Comparison of ENCODE assay signal across 22 cellular contexts in genomic region chr9:19221326-19221725, GRCh38. TPM values are rescaled to one million over a fixed set of nuclear protein-coding genes. Genes with fewer than 3 reads are reported as not detected.
DNase-seq lines count a peak whose midpoint lies in the region; ATAC-seq, FAIRE-seq and TF ChIP-seq lines count a peak whose summit lies in the region.
"Had no signal": no experiment of that assay in that cellular context is flagged by ENCODE, and none has a peak within 500 bp of the region (broad histone marks: within the 10 kb centered on the region; RNA-seq: fewer than 3 reads in every experiment).

No MANE protein-coding gene starts in this region.

- H3K23ac ChIP-seq in H1 (ENCODE audit: insufficient read length) = no peak overlapping the region

- BruUV-seq in HepG2 (replicated peaks; lab: Mats Ljungman, UMichigan) = no TSS peak

- H3K4me3 ChIP-seq in HepG2 (replicated peaks in 1 of 3; ENCODE audit: insufficient read depth in 1 of 3, low read depth in 2 of 3, low read length in 3 of 3) = no peak overlapping the region
- H3K4me3 ChIP-seq in right lobe of liver = no peak overlapping the region
- no peak overlapping the region for H3K4me3 ChIP-seq in H1 (ENCODE audit: extremely low read depth in 1 of 4, insufficient read depth in 2 of 4, low read depth in 3 of 4, low read length in 4 of 4)
- H3K4me3 ChIP-seq in HAP-1 = no peak overlapping the region
- H3K4me3 ChIP-seq: BLaER1 had no signal

- 62% methylated on average over 10 of the region's 10 CpGs for WGBS in HepG2 (ENCODE audit: low lambda C conversion rate)
- 59% methylated on average over 7 of the region's 10 CpGs for WGBS in right lobe of liver (ENCODE audit: insufficient coverage, low coverage, low lambda C conversion rate, missing lambda C conversion rate)
- WGBS in H1 (ENCODE audit: extremely low coverage in 1 of 2, insufficient coverage in 1 of 2, insufficient read length in 1 of 2, insufficient replicate concordance in 2 of 2, low coverage in 1 of 2, low lambda C conversion rate in 2 of 2, missing lambda C conversion rate in 1 of 2), 2 experiments = 93% methylated on average over 10 of the region's 10 CpGs; no CpG with 5 or more reads in 1 of the 2 experiments

- TF ChIP-seq EP300 in HepG2 (IDR thresholded peaks at IDR 0.05; ENCODE audit: low read depth in 2 of 2, low read length in 2 of 2) (no peak), HepG2 (CRISPR knock-in tag; IDR thresholded peaks at IDR 0.05; ENCODE audit: borderline replicate concordance) (no peak), H1 (IDR thresholded peaks at IDR 0.05; ENCODE audit: borderline replicate concordance in 1 of 2, low read depth in 2 of 2, low read length in 2 of 2) (no peak)

- DNase-seq in HepG2 (ENCODE audit: low spot score) (no peak), right lobe of liver (no peak), H1 (ENCODE audit: low read depth in 1 of 2, low spot score in 2 of 2) (no peak), COLO668 (lab: John Stamatoyannopoulos, UW; ENCODE audit: unreplicated experiment) (no peak), HAP-1 (ENCODE audit: low spot score in 2 of 2) (no peak)
- DNase-seq: 8988T; ACHN; BE2C; C1 segment of cervical spinal cord; Caco-2; Calu3; CD4-positive, alpha-beta memory T cell; CD4-positive, CD25-positive, alpha-beta regulatory T cell; CD8-positive, alpha-beta memory T cell; DMS79 treated with DMSO at 0.1 percent for 48 hours; GF-D8 had no signal

- H3K4me1 ChIP-seq in HepG2 (ENCODE audit: insufficient read depth, low read length) = no peaks in the 10 kb centered on the region
- no peaks in the 10 kb centered on the region for H3K4me1 ChIP-seq in right lobe of liver
- H3K4me1 ChIP-seq in H1 (replicated peaks in 1 of 4; ENCODE audit: control insufficient read depth in 3 of 4, insufficient read depth in 4 of 4, low read length in 3 of 4) = 0 out of 7 replicates have a peak, but pooled peaks cover 0 to 3% (median 0%) of the 10 kb centered on the region in 4 experiments
- H3K4me1 ChIP-seq in HAP-1 = no peaks in the 10 kb centered on the region
- H3K4me1 ChIP-seq: BE2C, BLaER1 had no signal

- H2BK12ac ChIP-seq in H1 (ENCODE audit: low read depth, low read length) = no peak overlapping the region

- H3K79me1 ChIP-seq in H1 (ENCODE audit: low read depth, low read length) = no peaks in the 10 kb centered on the region

- FAIRE-seq in HepG2 (lab: Jason Lieb, UNC) (no peak), H1 (lab: Jason Lieb, UNC) (no peak)
- FAIRE-seq: A204.1, D721Med, G401.6, GM12891, GM19239 had no signal

- H4K20me1 ChIP-seq in HepG2 (ENCODE audit: insufficient read depth, low read length) = no peaks in the 10 kb centered on the region
- no peaks in the 10 kb centered on the region for H4K20me1 ChIP-seq in H1 (replicated peaks in 1 of 2; ENCODE audit: control insufficient read depth in 1 of 2, insufficient read depth in 2 of 2, low read length in 2 of 2)
- H4K20me1 ChIP-seq: BLaER1 had no signal

- H2AFZ ChIP-seq in HepG2 (ENCODE audit: low read length) (no peak overlapping the region), H1 (ENCODE audit: low read length) (no peak overlapping the region)

- H3K9ac ChIP-seq in HepG2 (ENCODE audit: insufficient read depth, low read depth, low read length) = no peak overlapping the region
- no peak overlapping the region for H3K9ac ChIP-seq in H1 (replicated peaks in 1 of 4; ENCODE audit: extremely low read depth in 1 of 4, low read depth in 3 of 4, low read length in 3 of 4)
- H3K9ac ChIP-seq: BLaER1 had no signal

- CTCF ChIA-PET in HepG2 (lab: Yijun Ruan, JAX; ENCODE audit: low intra/inter-chr PET ratio, low total read pairs) (no interaction called here), H1 (lab: Charles Lee; ENCODE audit: partially characterized antibody) (interaction anchor here (0.6 to 1.8 kb wide), 2 partner anchors 56 to 243 kb away, joined by 3 to 6 read pairs; no protein-coding TSS in a partner anchor)

- no peak overlapping the region for H4K91ac ChIP-seq in H1 (replicated peaks; ENCODE audit: insufficient read length, low read length)

- no peak overlapping the region for H2BK120ac ChIP-seq in H1 (replicated peaks; ENCODE audit: low read depth, low read length)

- H3K4me2 ChIP-seq in HepG2 (ENCODE audit: low read depth, low read length) (no peak overlapping the region), H1 (ENCODE audit: insufficient read depth in 1 of 2, low read depth in 2 of 2, low read length in 2 of 2) (no peak overlapping the region)
- H3K4me2 ChIP-seq: BLaER1 had no signal

- peak; percentile 71 for ATAC-seq in HepG2
- no peak for ATAC-seq in right lobe of liver

- H3K79me2 ChIP-seq in HepG2 (ENCODE audit: insufficient read depth, low read length) = no peaks in the 10 kb centered on the region
- H3K79me2 ChIP-seq in H1 (ENCODE audit: control insufficient read depth in 1 of 2, insufficient read depth in 2 of 2, low read length in 2 of 2) = no peaks in the 10 kb centered on the region

- H3K27me3 ChIP-seq in HepG2 (ENCODE audit: control insufficient read depth in 1 of 2, insufficient read depth in 2 of 2, low read length in 2 of 2) (no peaks in the 10 kb centered on the region), right lobe of liver (no peaks in the 10 kb centered on the region), H1 (replicated peaks in 1 of 4; ENCODE audit: control insufficient read depth in 3 of 4, extremely low read depth in 1 of 4, insufficient read depth in 3 of 4, low read length in 3 of 4) (no peaks in the 10 kb centered on the region), HAP-1 (ENCODE audit: low read depth) (no peaks in the 10 kb centered on the region)
- H3K27me3 ChIP-seq: BE2C, BLaER1 had no signal

- no peak overlapping the region for H3K27ac ChIP-seq in HepG2 (ENCODE audit: extremely low read length, insufficient read depth, low read length)
- no peak overlapping the region for H3K27ac ChIP-seq in right lobe of liver
- no peak overlapping the region for H3K27ac ChIP-seq in H1 (ENCODE audit: low read depth, low read length)
- H3K27ac ChIP-seq: BLaER1 had no signal

- no peak overlapping the region; the same call in 1 of the 2 replicates for H4K8ac ChIP-seq in H1 (ENCODE audit: extremely low read depth, insufficient read depth, low read length)

- H3K14ac ChIP-seq in H1 (ENCODE audit: insufficient read length) = no peak overlapping the region

- TF ChIP-seq POLR2A in HepG2 (IDR thresholded peaks at IDR 0.05; ENCODE audit: insufficient read depth in 1 of 2, low read depth in 2 of 2, low read length in 2 of 2) (no peak), right lobe of liver (IDR thresholded peaks at IDR 0.05) (no peak), H1 (IDR thresholded peaks at IDR 0.05; ENCODE audit: control extremely low read depth in 1 of 2, low read depth in 2 of 2, low read length in 2 of 2) (no peak)

- H3K56ac ChIP-seq in H1 (replicated peaks; ENCODE audit: insufficient read length, low read depth, low read length) = no peak overlapping the region

- no peak overlapping the region for H3K18ac ChIP-seq in H1 (ENCODE audit: extremely low read depth, low read length)

- intact Hi-C loops in HepG2 (cut with micrococcal nuclease; ENCODE audit: unreplicated experiment) (no loop called here), right lobe of liver (cut with DNase I) (no loop called here)

- H3K9me3 ChIP-seq in HepG2 (ENCODE audit: low read length) (no peaks in the 10 kb centered on the region), right lobe of liver (no peaks in the 10 kb centered on the region), H1 (ENCODE audit: insufficient read depth in 2 of 2, low read depth in 1 of 2, low read length in 1 of 2) (no peaks in the 10 kb centered on the region), HAP-1 (no peaks in the 10 kb centered on the region)
- H3K9me3 ChIP-seq: BE2C, BLaER1, Caco-2 had no signal

- no peak overlapping the region for H3K4ac ChIP-seq in H1 (replicated peaks; ENCODE audit: insufficient read length, low read depth, low read length)

- POLR2A ChIA-PET in HepG2 (lab: Yijun Ruan, JAX) = interaction anchor here (1.6 kb wide), 1 partner anchor 9 kb away, joined by 6 read pairs; the partner anchor contains the start of gene DENND4C
- POLR2A ChIA-PET in H1 (lab: Charles Lee; ENCODE audit: partially characterized antibody) = interaction anchor here (0.9 to 1.9 kb wide), 4 partner anchors 9 to 159 kb away, joined by 3 to 8 read pairs (median 4); partner anchors contain the start of genes DENND4C and RPS6

- TF ChIP-seq CTCF in HepG2 (CRISPR knock-in tag; IDR thresholded peaks at IDR 0.05) = no peak
- TF ChIP-seq CTCF in right lobe of liver (IDR thresholded peaks at IDR 0.05) = no peak
- TF ChIP-seq CTCF in H1 (IDR thresholded peaks at IDR 0.05; ENCODE audit: control extremely low read depth in 1 of 3, insufficient read depth in 1 of 3, low read depth in 1 of 3, low read length in 3 of 3) = no peak

- no peaks in the 10 kb centered on the region for H3K23me2 ChIP-seq in H1 (ENCODE audit: low read depth, low read length)

- no peaks in the 10 kb centered on the region for H3K36me3 ChIP-seq in HepG2 (replicated peaks in 1 of 2; ENCODE audit: control insufficient read depth in 1 of 2, insufficient read depth in 2 of 2, low read length in 2 of 2)
- no peaks in the 10 kb centered on the region for H3K36me3 ChIP-seq in right lobe of liver
- no peaks in the 10 kb centered on the region for H3K36me3 ChIP-seq in H1 (ENCODE audit: control insufficient read depth in 2 of 4, insufficient read depth in 4 of 4, low read length in 3 of 4)
- no peaks in the 10 kb centered on the region for H3K36me3 ChIP-seq in HAP-1 (replicated peaks)
- H3K36me3 ChIP-seq: BE2C, BLaER1 had no signal

- in situ Hi-C loops in HepG2 (cut with HindIII; ENCODE audit: extremely low pct_ligation_motif_present, low pct_unique_long_range_greater_than_20kb) = no loop called here
- in situ Hi-C loops in HAP-1 (cut with MboI; ENCODE audit: low sequenced_read_pairs) = no loop called here

- TF ChIP-seq RAD21 in HepG2 (CRISPR knock-in tag; IDR thresholded peaks at IDR 0.05) (no peak), H1 (IDR thresholded peaks at IDR 0.05 in 1 of 2, conservative IDR thresholded peaks at IDR 0.05 in 1 of 2; ENCODE audit: low read depth in 2 of 2, low read length in 2 of 2) (no peak)

- H2AK5ac ChIP-seq in H1 (ENCODE audit: low read depth, low read length) = 0 out of 2 replicates have a peak overlapping the region, but pooled peaks have one; percentile 65

- no peak overlapping the region for H4K5ac ChIP-seq in H1 (ENCODE audit: insufficient read length, low read depth, low read length)

- no peak overlapping the region for H2BK20ac ChIP-seq in H1 (ENCODE audit: low read length)

- H2BK15ac ChIP-seq in H1 (ENCODE audit: low read length) = no peak overlapping the region

- peak overlapping the region; percentile 40; the same call in 1 of the 2 replicates for H2BK5ac ChIP-seq in H1 (ENCODE audit: low read depth, low read length)

RNA-seq across cellular contexts. Expression of gene DENND4C, which starts 9.2 kb away (rescaled TPM):
- total RNA-seq in HepG2 (2016; rRNA removed; fragmentation: Illumina TruSeq; extraction: Trizol) = 27.2 and 37.8 TPM in 2 replicates
- 9.8 and 10.5 TPM in 2 replicates for total RNA-seq in HepG2 (2016; cell fraction: cytosol; rRNA removed; fragmentation: Illumina TruSeq; extraction: Trizol; ENCODE audit: low read depth)
- total RNA-seq in HepG2 (2016; cell fraction: insoluble cytoplasmic fraction; rRNA removed; fragmentation: Illumina TruSeq; extraction: Trizol) = 28.0 and 37.6 TPM in 2 replicates
- total RNA-seq in HepG2 (2016; cell fraction: membrane; rRNA removed; fragmentation: Illumina TruSeq; extraction: Trizol) = 9.8 and 11.7 TPM in 2 replicates
- 48.3 and 57.3 TPM in 2 replicates for total RNA-seq in HepG2 (2016; cell fraction: nucleus; rRNA removed; fragmentation: Illumina TruSeq; extraction: Trizol)
- 18.0 and 19.1 TPM in 2 replicates for polyA plus RNA-seq in HepG2 (2011; rRNA removed)
- polyA plus RNA-seq in HepG2 (2011; cell fraction: cytosol; rRNA removed) = 7.4 and 12.2 TPM in 2 replicates
- 14.8 and 19.2 TPM in 2 replicates for polyA plus RNA-seq in HepG2 (2011; cell fraction: nucleus; rRNA removed)
- polyA plus RNA-seq in HepG2 (2012) = 13.0 and 14.6 TPM in 2 replicates
- polyA plus RNA-seq in HepG2 (2016; cell fraction: cytosol; fragmentation: Illumina TruSeq; extraction: Trizol; ENCODE audit: low read depth) = 0.53 and 0.61 TPM in 2 replicates
- 16.1 and 17.3 TPM in 2 replicates for polyA plus RNA-seq in HepG2 (2016; cell fraction: insoluble cytoplasmic fraction; fragmentation: Illumina TruSeq; extraction: Trizol; ENCODE audit: low read depth)
- polyA plus RNA-seq in HepG2 (2016; cell fraction: membrane; fragmentation: Illumina TruSeq; extraction: Trizol; ENCODE audit: low read depth) = 1.4 and 2.2 TPM in 2 replicates
- polyA plus RNA-seq in HepG2 (2016; cell fraction: nucleus; fragmentation: Illumina TruSeq; extraction: Trizol; ENCODE audit: insufficient read depth, low read depth) = 25.6 and 26.6 TPM in 2 replicates
- polyA minus RNA-seq in HepG2 (2011; rRNA and poly(A)+ RNA removed; ENCODE audit: low replicate concordance) = 16.1 and 17.5 TPM in 2 replicates
- polyA minus RNA-seq in HepG2 (2011; cell fraction: cytosol; rRNA and poly(A)+ RNA removed) = 24.1 and 28.7 TPM in 2 replicates
- polyA minus RNA-seq in HepG2 (2011; cell fraction: nucleus; rRNA and poly(A)+ RNA removed) = 136 and 155 TPM in 2 replicates
- total RNA-seq in right lobe of liver = 10 to 100 TPM; 18.3 to 35.1 (median 21.9) TPM
- total RNA-seq in H1 (2021; fragmentation: NEBNext Ultra II Directional; extraction: Animal tissue kit (Norgen Biotek cat#: 25700)) = 18.9 and 19.8 TPM in 2 replicates
- 4.8 and 6.9 TPM in 2 replicates for polyA plus RNA-seq in H1 (2011; rRNA removed)
- 8.3 TPM for polyA plus RNA-seq in H1 (2011; cell fraction: cytosol; rRNA removed)
- 5.7 TPM for polyA plus RNA-seq in H1 (2011; cell fraction: nucleus; rRNA removed)
- polyA plus RNA-seq in H1 (2012, experiment 1 of 2) = 6.2 to 11.8 TPM (median 8.4 TPM) in 4 replicates
- polyA plus RNA-seq in H1 (2012, experiment 2 of 2) = 0.63 TPM
- polyA plus RNA-seq in H1 (2013, experiment 1 of 2) = 8.0 TPM
- polyA plus RNA-seq in H1 (2013, experiment 2 of 2) = 7.9 TPM
- polyA minus RNA-seq in H1 (2011; rRNA and poly(A)+ RNA removed) = 28.5 and 47.2 TPM in 2 replicates
- 16.4 TPM for polyA minus RNA-seq in H1 (2011; cell fraction: cytosol; rRNA and poly(A)+ RNA removed)
- 52.8 TPM for polyA minus RNA-seq in H1 (2011; cell fraction: nucleus; rRNA and poly(A)+ RNA removed)
